Comparison of ENCODE assay signal across 23 cellular contexts in the genomic region with DNA sequence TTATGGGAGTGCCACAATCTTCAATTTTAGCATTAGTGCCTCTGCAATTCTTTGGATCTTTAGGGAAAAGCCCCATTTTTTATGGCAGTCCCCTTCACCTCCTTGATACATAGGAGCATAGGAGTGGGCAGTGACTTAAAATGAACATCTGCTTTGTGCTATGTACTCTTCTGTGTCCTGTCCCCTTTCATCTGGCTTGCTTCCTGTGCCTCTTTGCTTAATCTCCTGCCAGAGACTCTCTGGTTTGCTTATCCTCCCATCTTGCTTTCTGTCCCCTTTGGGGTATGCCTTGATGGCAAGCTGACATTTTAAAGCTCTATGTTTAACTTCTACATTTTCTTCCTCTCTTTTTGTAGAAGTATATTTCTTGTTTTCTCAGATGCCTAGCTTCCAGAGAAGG. TPM values are rescaled to one million over a fixed set of nuclear protein-coding genes. Genes with fewer than 3 reads are reported as not detected.
A peak's percentile ranks its signal among the peaks of the same experiment; 100 is the strongest.
DNase-seq lines count a peak whose midpoint lies in the region; ATAC-seq and TF ChIP-seq lines count a peak whose summit lies in the region.
"Had no signal": no experiment of that assay in that cellular context is flagged by ENCODE, and none has a peak within 500 bp of the region (broad histone marks: within the 10 kb centered on the region; RNA-seq: fewer than 3 reads in every experiment).

No MANE protein-coding gene starts in this region.

- intact Hi-C loops in CD4-positive, alpha-beta memory T cell (cut with micrococcal nuclease), result no loop called here
- intact Hi-C loops in activated T-helper 1 cell treated with anti-CD3 and anti-CD28 coated beads, Interleukin-12 subunit alpha, Interleukin-12 subunit beta, Interleukin-2, Interleukin-4 antibody, amounts not matched to agents 30 ng/mL and 10 ng/mL and 1 ng/mL, durations not matched to agents 14 hours and 24 hours and 36 hours (cut with micrococcal nuclease), result no loop called here
- intact Hi-C loops in dorsolateral prefrontal cortex (cut with DNase I), result no loop called here

- no peaks in the 10 kb centered on the region for H3K27me3 ChIP-seq in CD4-positive, CD25-positive, alpha-beta regulatory T cell (ENCODE audit: control insufficient read depth, insufficient read depth, low read length)
- no peaks in the 10 kb centered on the region for H3K27me3 ChIP-seq in CD4-positive, alpha-beta memory T cell (ENCODE audit: insufficient read depth, low read length)
- peaks cover 0 to 69% (median 12%) of the 10 kb centered on the region in 45 donors for H3K27me3 ChIP-seq in dorsolateral prefrontal cortex
- H3K27me3 ChIP-seq: adrenal gland, right atrium auricular region, spleen had no signal

- no peak for DNase-seq in CD4-positive, CD25-positive, alpha-beta regulatory T cell
- DNase-seq in CD4-positive, alpha-beta memory T cell, result no peak
- no peak for DNase-seq in activated T-helper 1 cell treated with anti-CD3 and anti-CD28 coated beads, Interleukin-12 subunit alpha, Interleukin-12 subunit beta, Interleukin-2, Interleukin-4 antibody, amounts not matched to agents 30 ng/mL and 10 ng/mL and 1 ng/mL, durations not matched to agents 14 hours and 24 hours and 36 hours (ENCODE audit: low spot score)
- no peak for DNase-seq in memory B cell (ENCODE audit: low spot score in 2 of 2)
- no peak for DNase-seq in NCI-H2171 treated with DMSO at 0.1 percent for 48 hours (lab: John Stamatoyannopoulos, UW)
- DNase-seq in NCI-H1694 treated with DMSO at 0.1 percent for 48 hours (lab: John Stamatoyannopoulos, UW), result no peak
- no peak for DNase-seq in dorsolateral prefrontal cortex
- DNase-seq: adrenal gland; cortex of kidney; GDM1; islet precursor cell; midbrain; NCI-H1092; NCI-H187 treated with DMSO at 0.1 percent for 48 hours; NCI-H226; NCI-H748 treated with DMSO at 0.1 percent for 48 hours; RPMI8226; spleen; stimulated activated CD4-positive, alpha-beta T cell treated with anti-CD3 and anti-CD28 coated beads, Interleukin-2, amount 100 ng/mL, for 48 hours; WERI-Rb-1 had no signal

- H3K4me1 ChIP-seq in CD4-positive, CD25-positive, alpha-beta regulatory T cell (ENCODE audit: control insufficient read depth, insufficient read depth, low read length, poor library complexity, severe bottlenecking), result peaks cover 13% of the 10 kb centered on the region
- H3K4me1 ChIP-seq in CD4-positive, alpha-beta memory T cell (ENCODE audit: insufficient read depth, low read length), result peaks cover 53% of the 10 kb centered on the region
- H3K4me1 ChIP-seq: adrenal gland, parathyroid adenoma had no signal

- H3K36me3 Mint-ChIP-seq in CD4-positive, CD25-positive, alpha-beta regulatory T cell, result peaks cover 39% of the 10 kb centered on the region
- H3K36me3 Mint-ChIP-seq in CD4-positive, alpha-beta memory T cell, result peaks cover 30 to 79% of the 10 kb centered on the region in 2 donors
- H3K36me3 Mint-ChIP-seq in activated T-helper 1 cell treated with anti-CD3 and anti-CD28 coated beads, Interleukin-12 subunit alpha, Interleukin-12 subunit beta, Interleukin-2, Interleukin-4 antibody, amounts not matched to agents 30 ng/mL and 10 ng/mL and 1 ng/mL, durations not matched to agents 14 hours and 24 hours and 36 hours (ENCODE audit: low read depth), result peaks cover 54% of the 10 kb centered on the region
- peaks cover 35% of the 10 kb centered on the region for H3K36me3 Mint-ChIP-seq in memory B cell

- CTCF ChIA-PET in CD4-positive, alpha-beta memory T cell (lab: Charles Lee; ENCODE audit: partially characterized antibody), result no interaction called here

- H3K4me1 Mint-ChIP-seq in CD4-positive, CD25-positive, alpha-beta regulatory T cell, result peaks cover 4 to 60% (median 21%) of the 10 kb centered on the region in 4 donors
- H3K4me1 Mint-ChIP-seq in CD4-positive, alpha-beta memory T cell, result peaks cover 14 to 60% (median 37%) of the 10 kb centered on the region in 4 donors
- peaks cover 62% of the 10 kb centered on the region for H3K4me1 Mint-ChIP-seq in activated T-helper 1 cell treated with anti-CD3 and anti-CD28 coated beads, Interleukin-12 subunit alpha, Interleukin-12 subunit beta, Interleukin-2, Interleukin-4 antibody, amounts not matched to agents 30 ng/mL and 10 ng/mL and 1 ng/mL, durations not matched to agents 14 hours and 24 hours and 36 hours (ENCODE audit: low read depth)
- H3K4me1 Mint-ChIP-seq in memory B cell, result peaks cover 13% of the 10 kb centered on the region

- no peak for TF ChIP-seq CTCF in dorsolateral prefrontal cortex (IDR thresholded peaks at IDR 0.05 in 54 of 56, conservative IDR thresholded peaks at IDR 0.05 in 2 of 56; ENCODE audit: low read depth in 1 of 56, partially characterized antibody in 56 of 56)

- H3K4me3 ChIP-seq in CD4-positive, CD25-positive, alpha-beta regulatory T cell (ENCODE audit: low read depth, low read length), result no peak overlapping the region
- no peak overlapping the region for H3K4me3 ChIP-seq in CD4-positive, alpha-beta memory T cell (ENCODE audit: low read length in 2 of 2)
- no peak overlapping the region for H3K4me3 ChIP-seq in dorsolateral prefrontal cortex
- H3K4me3 ChIP-seq: adrenal gland, right atrium auricular region, spleen had no signal

- peak overlapping the region; percentile 6 to 43 (median 9) for H3K27ac Mint-ChIP-seq in CD4-positive, CD25-positive, alpha-beta regulatory T cell
- peak overlapping the region in 4 of 7 donors; percentile 1 to 84 (median 66) for H3K27ac Mint-ChIP-seq in CD4-positive, alpha-beta memory T cell
- H3K27ac Mint-ChIP-seq in activated T-helper 1 cell treated with anti-CD3 and anti-CD28 coated beads, Interleukin-12 subunit alpha, Interleukin-12 subunit beta, Interleukin-2, Interleukin-4 antibody, amounts not matched to agents 30 ng/mL and 10 ng/mL and 1 ng/mL, durations not matched to agents 14 hours and 24 hours and 36 hours, result peak overlapping the region; percentile 19
- peak overlapping the region; percentile 75 for H3K27ac Mint-ChIP-seq in memory B cell
- H3K27ac Mint-ChIP-seq: stimulated activated memory B cell treated with anti-CD40 and anti-IgM and Interleukin-4, amounts not matched to agents 10 μg/mL and 1 μg/mL and 100 μg/mL, for 72 hours had no signal

- H3K27ac ChIP-seq in CD4-positive, CD25-positive, alpha-beta regulatory T cell (ENCODE audit: insufficient read depth, low read length, poor library complexity, severe bottlenecking), result no peak overlapping the region
- no peak overlapping the region for H3K27ac ChIP-seq in CD4-positive, alpha-beta memory T cell (ENCODE audit: low read depth, low read length)
- H3K27ac ChIP-seq in dorsolateral prefrontal cortex, result no peak overlapping the region
- H3K27ac ChIP-seq: adrenal gland, parathyroid adenoma, right atrium auricular region, WERI-Rb-1 had no signal

- H3K36me3 ChIP-seq in CD4-positive, CD25-positive, alpha-beta regulatory T cell (ENCODE audit: control insufficient read depth, insufficient read depth, low read length), result peaks cover 89% of the 10 kb centered on the region
- peaks cover 58% of the 10 kb centered on the region for H3K36me3 ChIP-seq in CD4-positive, alpha-beta memory T cell (ENCODE audit: insufficient read depth, low read length)

- H3K4me3 Mint-ChIP-seq in CD4-positive, CD25-positive, alpha-beta regulatory T cell, result peak overlapping the region in 2 of 4 donors; percentile 2 to 14
- H3K4me3 Mint-ChIP-seq in CD4-positive, alpha-beta memory T cell, result peak overlapping the region in 2 of 8 donors; percentile 26 to 55
- H3K4me3 Mint-ChIP-seq in activated T-helper 1 cell treated with anti-CD3 and anti-CD28 coated beads, Interleukin-12 subunit alpha, Interleukin-12 subunit beta, Interleukin-2, Interleukin-4 antibody, amounts not matched to agents 30 ng/mL and 10 ng/mL and 1 ng/mL, durations not matched to agents 14 hours and 24 hours and 36 hours, result peak overlapping the region; percentile 17
- H3K4me3 Mint-ChIP-seq in memory B cell, result no peak overlapping the region
- H3K4me3 Mint-ChIP-seq: stimulated activated memory B cell treated with anti-CD40 and anti-IgM and Interleukin-4, amounts not matched to agents 10 μg/mL and 1 μg/mL and 100 μg/mL, for 72 hours had no signal

- no peak for ATAC-seq in CD4-positive, CD25-positive, alpha-beta regulatory T cell (ENCODE audit: low read depth in 2 of 2)
- no peak for ATAC-seq in memory B cell (ENCODE audit: low read depth)
- ATAC-seq: stimulated activated memory B cell treated with anti-CD40 and anti-IgM and Interleukin-4, amounts not matched to agents 10 μg/mL and 1 μg/mL and 100 μg/mL, for 72 hours had no signal

- POLR2A ChIA-PET in CD4-positive, alpha-beta memory T cell (lab: Charles Lee; ENCODE audit: partially characterized antibody), result interaction anchor here (1.2 kb wide), 1 partner anchor 17 kb away, joined by 3 read pairs; no protein-coding TSS in a partner anchor

- H3K9me3 ChIP-seq in CD4-positive, CD25-positive, alpha-beta regulatory T cell (ENCODE audit: control insufficient read depth in 2 of 2, low read length in 2 of 2), result no peaks in the 10 kb centered on the region
- H3K9me3 ChIP-seq in CD4-positive, alpha-beta memory T cell (ENCODE audit: control insufficient read depth in 1 of 2, low read length in 2 of 2), result no peaks in the 10 kb centered on the region
- H3K9me3 ChIP-seq: adrenal gland, right atrium auricular region, spleen had no signal

- H3K9me3 Mint-ChIP-seq in CD4-positive, CD25-positive, alpha-beta regulatory T cell, result no peaks in the 10 kb centered on the region
- peaks cover 0 to 4% (median 0%) of the 10 kb centered on the region in 8 donors for H3K9me3 Mint-ChIP-seq in CD4-positive, alpha-beta memory T cell
- no peaks in the 10 kb centered on the region for H3K9me3 Mint-ChIP-seq in activated T-helper 1 cell treated with anti-CD3 and anti-CD28 coated beads, Interleukin-12 subunit alpha, Interleukin-12 subunit beta, Interleukin-2, Interleukin-4 antibody, amounts not matched to agents 30 ng/mL and 10 ng/mL and 1 ng/mL, durations not matched to agents 14 hours and 24 hours and 36 hours
- H3K9me3 Mint-ChIP-seq in memory B cell, result peaks cover 2% of the 10 kb centered on the region

- H3K27me3 Mint-ChIP-seq in CD4-positive, CD25-positive, alpha-beta regulatory T cell, result no peaks in the 10 kb centered on the region
- no peaks in the 10 kb centered on the region for H3K27me3 Mint-ChIP-seq in CD4-positive, alpha-beta memory T cell
- H3K27me3 Mint-ChIP-seq in activated T-helper 1 cell treated with anti-CD3 and anti-CD28 coated beads, Interleukin-12 subunit alpha, Interleukin-12 subunit beta, Interleukin-2, Interleukin-4 antibody, amounts not matched to agents 30 ng/mL and 10 ng/mL and 1 ng/mL, durations not matched to agents 14 hours and 24 hours and 36 hours (ENCODE audit: insufficient read depth), result no peaks in the 10 kb centered on the region
- no peaks in the 10 kb centered on the region for H3K27me3 Mint-ChIP-seq in memory B cell
- H3K27me3 Mint-ChIP-seq: stimulated activated memory B cell treated with anti-CD40 and anti-IgM and Interleukin-4, amounts not matched to agents 10 μg/mL and 1 μg/mL and 100 μg/mL, for 72 hours had no signal

RNA-seq across cellular contexts. Expression of a gene that starts 12.3 kb away (rescaled TPM):
- 254 TPM for total RNA-seq in CD4-positive, CD25-positive, alpha-beta regulatory T cell
- 100 to 1,000 TPM; 422 to 490 (median 457) TPM for polyA plus RNA-seq in CD4-positive, CD25-positive, alpha-beta regulatory T cell
- 100 to 1,000 TPM; 205 to 209 TPM for total RNA-seq in CD4-positive, alpha-beta memory T cell
- polyA plus RNA-seq in CD4-positive, alpha-beta memory T cell, result 100 to 1,000 TPM; 461 to 867 TPM
- total RNA-seq in activated T-helper 1 cell treated with anti-CD3 and anti-CD28 coated beads, Interleukin-12 subunit alpha, Interleukin-12 subunit beta, Interleukin-2, Interleukin-4 antibody, amounts not matched to agents 30 ng/mL and 10 ng/mL and 1 ng/mL, durations not matched to agents 14 hours and 24 hours and 36 hours, result 799 and 814 TPM in 2 replicates
- total RNA-seq in dorsolateral prefrontal cortex, result 100 to 1,000 TPM; 194 to 664 (median 404) TPM

RNA-seq across cellular contexts. Expression of a gene that starts 23.1 kb away (rescaled TPM):
- total RNA-seq in CD4-positive, CD25-positive, alpha-beta regulatory T cell, result 13.9 TPM
- 10 to 100 TPM; 32.4 to 39.1 (median 37.5) TPM for polyA plus RNA-seq in CD4-positive, CD25-positive, alpha-beta regulatory T cell
- 10 to 100 TPM; 23.6 to 28.3 TPM for total RNA-seq in CD4-positive, alpha-beta memory T cell
- 10 to 100 TPM; 27.1 to 32.8 TPM for polyA plus RNA-seq in CD4-positive, alpha-beta memory T cell
- 14.9 and 15.0 TPM in 2 replicates for total RNA-seq in activated T-helper 1 cell treated with anti-CD3 and anti-CD28 coated beads, Interleukin-12 subunit alpha, Interleukin-12 subunit beta, Interleukin-2, Interleukin-4 antibody, amounts not matched to agents 30 ng/mL and 10 ng/mL and 1 ng/mL, durations not matched to agents 14 hours and 24 hours and 36 hours
- 10 to 100 TPM; 11.2 to 41.9 (median 26.8) TPM for total RNA-seq in dorsolateral prefrontal cortex

Comparison
In these comparisons a context has a peak if more than half of its experiments do, and no peak if none do; other contexts are left out.
1. H3K27ac Mint-ChIP-seq: peak in every context shown above with its lines; median percentile 75 in memory B cell; 66 in CD4-positive, alpha-beta memory T cell; 19 in activated T-helper 1 cell treated with anti-CD3 and anti-CD28 coated beads, Interleukin-12 subunit alpha, Interleukin-12 subunit beta, Interleukin-2, Interleukin-4 antibody, amounts not matched to agents 30 ng/mL and 10 ng/mL and 1 ng/mL, durations not matched to agents 14 hours and 24 hours and 36 hours; 9 in CD4-positive, CD25-positive, alpha-beta regulatory T cell.